ENCODE assay signal across 8 cellular contexts in the genomic region with DNA sequence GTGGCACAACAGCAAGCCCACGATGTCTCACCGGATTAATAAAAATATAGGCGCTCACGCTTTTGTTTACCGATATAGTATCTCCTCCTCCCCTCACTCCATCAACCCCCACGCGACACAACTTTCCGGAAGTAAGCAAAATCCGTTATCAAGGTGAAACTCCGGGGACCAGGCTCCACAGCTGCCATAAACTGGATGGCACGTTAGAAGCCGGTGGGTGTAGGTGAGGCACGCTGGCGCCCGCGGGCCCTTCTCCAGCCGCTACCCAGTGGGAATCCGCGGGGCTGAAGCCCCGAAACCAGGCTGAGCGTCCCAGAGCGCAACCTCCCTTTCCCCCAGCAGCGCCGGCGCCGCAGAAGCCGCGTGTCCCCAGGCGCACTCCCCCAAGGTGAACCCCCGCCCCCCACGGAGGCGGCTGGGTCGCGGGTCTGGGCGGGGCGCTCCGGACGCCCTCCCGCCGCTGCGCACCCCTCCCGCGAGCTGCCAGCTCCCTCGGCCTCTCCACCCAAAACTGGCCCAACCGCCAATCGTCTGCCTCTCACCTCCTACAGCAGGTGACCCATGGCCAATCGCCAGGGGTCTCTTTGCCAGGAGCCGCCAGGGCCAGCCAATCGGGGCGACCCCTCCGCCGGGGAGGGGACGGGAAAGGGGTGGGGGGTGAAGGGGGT.
DNase-seq lines count a peak whose midpoint lies in the region; ATAC-seq, FAIRE-seq and TF ChIP-seq lines count a peak whose summit lies in the region.

No MANE protein-coding gene starts in this region.

- FAIRE-seq in D721Med (lab: Jason Lieb, UNC), result no peak

- H3K27ac ChIP-seq in HUES6 (ENCODE audit: low read depth, low read length), result peak overlapping the region; percentile 92; the same call in 1 of the 2 replicates

- TF ChIP-seq CTCF in D721Med (IDR thresholded peaks at IDR 0.05; ENCODE audit: insufficient read depth, missing control alignments), result no peak

- H3K9me3 ChIP-seq in HUES6 (ENCODE audit: control insufficient read depth, insufficient read depth, low read depth, low read length) (no peaks in the 10 kb centered on the region), NT2/D1 (ENCODE audit: insufficient read depth, low read length) (no peaks in the 10 kb centered on the region), mucosa of stomach (ENCODE audit: control insufficient read depth, low read length) (no peaks in the 10 kb centered on the region)

- H3K36me3 ChIP-seq in HUES6 (ENCODE audit: control insufficient read depth, insufficient read depth, low read length), result no peaks in the 10 kb centered on the region
- peaks cover 5% of the 10 kb centered on the region for H3K36me3 ChIP-seq in NT2/D1 (ENCODE audit: insufficient read depth, insufficient read length, low read length)
- H3K36me3 ChIP-seq in mucosa of stomach (ENCODE audit: control insufficient read depth, insufficient read depth, low read length), result no peaks in the 10 kb centered on the region

- ATAC-seq in GM21447 (IDR thresholded peaks at IDR 0.05; ENCODE audit: unreplicated experiment), result peak; percentile 86

- peak; percentile 50 for TF ChIP-seq POLR2A in erythroblast (IDR thresholded peaks at IDR 0.05; ENCODE audit: low read length)

- peak overlapping the region; percentile 85 for H3K9ac ChIP-seq in HUES6 (ENCODE audit: low read length)
- peak overlapping the region; percentile 94 for H3K9ac ChIP-seq in NT2/D1 (ENCODE audit: insufficient read length, low read depth)
- peak overlapping the region; percentile 84 for H3K9ac ChIP-seq in mucosa of stomach (ENCODE audit: low read length)

- peak; percentile 82 for DNase-seq in D721Med (ENCODE audit: insufficient read length, low spot score)
- peak; percentile 95 for DNase-seq in NT2/D1 (ENCODE audit: low read depth, low spot score)
- peak; percentile 94 for DNase-seq in activated T-cell treated with anti-CD3 and anti-CD28 coated beads for 24 hours (ENCODE audit: low read depth)
- peak; percentile 94 to 97 for DNase-seq in erythroblast (lab: John Stamatoyannopoulos, UW)
- DNase-seq in stimulated activated CD8-positive, alpha-beta memory T cell treated with anti-CD3 and anti-CD28 coated beads, Interleukin-4, amount 100 ng/mL, for 24 hours (ENCODE audit: low read depth), result peak; percentile 94

- H3K4me1 ChIP-seq in HUES6 (ENCODE audit: control insufficient read depth, insufficient read depth, low read length), result peaks cover 21% of the 10 kb centered on the region
- H3K4me1 ChIP-seq in NT2/D1 (ENCODE audit: insufficient read depth, insufficient read length), result no peaks in the 10 kb centered on the region
- peaks cover 22% of the 10 kb centered on the region for H3K4me1 ChIP-seq in mucosa of stomach (ENCODE audit: control insufficient read depth, insufficient read depth, low read length)

- H3K27me3 ChIP-seq in HUES6 (ENCODE audit: control insufficient read depth, insufficient read depth, low read length), result no peaks in the 10 kb centered on the region
- peaks cover 12% of the 10 kb centered on the region for H3K27me3 ChIP-seq in NT2/D1 (ENCODE audit: insufficient read depth, insufficient read length)
- no peaks in the 10 kb centered on the region for H3K27me3 ChIP-seq in mucosa of stomach (ENCODE audit: control insufficient read depth, insufficient read depth, low read length)

- H3K4me3 ChIP-seq in HUES6 (ENCODE audit: low read depth, low read length) (peak overlapping the region; percentile 86), NT2/D1 (ENCODE audit: insufficient read length, low read depth) (peak overlapping the region; percentile 90), mucosa of stomach (ENCODE audit: low read length) (peak overlapping the region; percentile 38)

Comparison
In these comparisons a context has a peak if more than half of its experiments do, and no peak if none do; other contexts are left out.
1. Peak in every context shown above with its lines: DNase-seq, ATAC-seq, H3K4me3 ChIP-seq and H3K27ac ChIP-seq.
2. H3K4me3 ChIP-seq: peak in every context shown above with its lines; median percentile 90 in NT2/D1; 86 in HUES6; 38 in mucosa of stomach.